ENCODE assay signal across 1 cellular context in genomic region chr11:68978931-68979591, GRCh38.
TF ChIP-seq lines count a peak whose summit lies in the region.

No MANE protein-coding gene starts in this region.

TF ChIP-seq in H1, 55 proteins besides CTCF, POLR2A, EP300 and RAD21:
- TF ChIP-seq CBX5 (IDR thresholded peaks at IDR 0.05; ENCODE audit: low read depth, low read length), result no peak
- no peak for TF ChIP-seq SRF (IDR thresholded peaks at IDR 0.05; ENCODE audit: low read depth, low read length)
- TF ChIP-seq CHD1 (IDR thresholded peaks at IDR 0.05; ENCODE audit: low read depth, low read length), result no peak
